In genomic region chr2:9967053-9967775, GRCh38 we compare ENCODE assay signal across 13 cellular contexts. TPM values are rescaled to one million over a fixed set of nuclear protein-coding genes. Genes with fewer than 3 reads are reported as not detected.
A peak's percentile ranks its signal among the peaks of the same experiment; 100 is the strongest.
DNase-seq lines count a peak whose midpoint lies in the region; ATAC-seq and TF ChIP-seq lines count a peak whose summit lies in the region.
"Had no signal": no experiment of that assay in that cellular context is flagged by ENCODE, and none has a peak within 500 bp of the region (broad histone marks: within the 10 kb centered on the region; RNA-seq: fewer than 3 reads in every experiment).

No MANE protein-coding gene starts in this region.

- peaks cover 0 to 15% of the 10 kb centered on the region in 2 experiments for H3K36me3 ChIP-seq in SK-N-SH (replicated peaks in 1 of 2; ENCODE audit: control insufficient read depth in 1 of 2, insufficient read depth in 2 of 2, low read length in 1 of 2)
- H3K36me3 ChIP-seq: ascending aorta had no signal

- H3K4me3 ChIP-seq in NB4 (ENCODE audit: low read depth, low read length), result no peak overlapping the region
- no peak overlapping the region for H3K4me3 ChIP-seq in SK-N-SH (ENCODE audit: low read depth in 2 of 2, low read length in 1 of 2)
- H3K4me3 ChIP-seq: ascending aorta had no signal

- no peaks in the 10 kb centered on the region for H3K9me2 ChIP-seq in SK-N-SH

- ATAC-seq in GM19463 (IDR thresholded peaks at IDR 0.05; ENCODE audit: unreplicated experiment) (peak; percentile 60), esophagus mucosa (peak; percentile 78), HG02571 (IDR thresholded peaks at IDR 0.05; ENCODE audit: unreplicated experiment) (no peak), GM21576 (IDR thresholded peaks at IDR 0.05; ENCODE audit: unreplicated experiment) (no peak)

- CTCF ChIA-PET in SK-N-SH (lab: Yijun Ruan, JAX), result interaction anchor here (0.9 to 7.7 kb wide), 8 partner anchors 10 to 168 kb away, joined by 3 to 107 read pairs (median 4); no protein-coding TSS in a partner anchor

- no peak overlapping the region for H2AFZ ChIP-seq in SK-N-SH (ENCODE audit: low read depth)

- H3K4me2 ChIP-seq in SK-N-SH, result no peak overlapping the region

- no peak for TF ChIP-seq POLR2A in NB4 (IDR thresholded peaks at IDR 0.05; ENCODE audit: extremely low read depth, insufficient read length)

- no peaks in the 10 kb centered on the region for H3K79me2 ChIP-seq in SK-N-SH (ENCODE audit: insufficient read depth)

- no peak overlapping the region for H3K9ac ChIP-seq in SK-N-SH

- TF ChIP-seq RAD21 in SK-N-SH (IDR thresholded peaks at IDR 0.05; ENCODE audit: low read length), result no peak

- TF ChIP-seq EP300 in SK-N-SH (IDR thresholded peaks at IDR 0.05; ENCODE audit: borderline replicate concordance in 1 of 2, low read depth in 1 of 2, low read length in 1 of 2), result no peak

- H3K27me3 ChIP-seq in SK-N-SH (ENCODE audit: insufficient read depth), result no peaks in the 10 kb centered on the region
- H3K27me3 ChIP-seq: ascending aorta had no signal

- H3F3A ChIP-seq in SK-N-SH (replicated peaks; ENCODE audit: insufficient read depth), result no peaks in the 10 kb centered on the region

- peaks cover 0 to 17% of the 10 kb centered on the region in 2 experiments; a peak in 2 of 4 replicates for H3K4me1 ChIP-seq in SK-N-SH (ENCODE audit: control insufficient read depth in 1 of 2, insufficient read depth in 2 of 2, low read depth in 1 of 2, low read length in 1 of 2)
- H3K4me1 ChIP-seq: ascending aorta had no signal

- H4K20me1 ChIP-seq in SK-N-SH (ENCODE audit: insufficient read depth), result no peaks in the 10 kb centered on the region

- H3K27ac ChIP-seq in SK-N-SH (ENCODE audit: low read depth in 2 of 2, low read length in 1 of 2), result no peak overlapping the region; a peak in 1 of 4 replicates
- H3K27ac ChIP-seq: ascending aorta had no signal

- DNase-seq in Daoy (ENCODE audit: low read depth), result peak; percentile 49
- peak; percentile 47 for DNase-seq in NB4 (ENCODE audit: low read depth)
- no peak for DNase-seq in NCI-H1436 treated with DMSO at 0.1 percent for 48 hours (lab: John Stamatoyannopoulos, UW)
- no peak for DNase-seq in SK-N-SH
- DNase-seq: activated CD4-positive, alpha-beta T cell treated with anti-CD3 and anti-CD28 coated beads, Interleukin-2, amount 50 U/mL, for 4 hours; foreskin melanocyte; NCI-H2081 treated with DMSO at 0.1 percent for 48 hours; T-helper 1 cell had no signal

- H3K9me3 ChIP-seq in SK-N-SH, result no peaks in the 10 kb centered on the region
- H3K9me3 ChIP-seq: ascending aorta had no signal

- no peak for TF ChIP-seq CTCF in NB4 (IDR thresholded peaks at IDR 0.05; ENCODE audit: low read depth, low read length)
- no peak for TF ChIP-seq CTCF in SK-N-SH (IDR thresholded peaks at IDR 0.05)

- POLR2A ChIA-PET in SK-N-SH (lab: Yijun Ruan, JAX), result no interaction called here

- WGBS in SK-N-SH (ENCODE audit: low lambda C conversion rate), result 83% methylated on average over 11 of the region's 11 CpGs

TF ChIP-seq in SK-N-SH, 30 proteins besides CTCF, POLR2A, EP300 and RAD21:
- TF ChIP-seq PBX3 (IDR thresholded peaks at IDR 0.05) (no peak), YY1 (IDR thresholded peaks at IDR 0.05; ENCODE audit: low read depth) (no peak), FOSL2 (IDR thresholded peaks at IDR 0.05; ENCODE audit: borderline replicate concordance, low read depth) (no peak), EZH2phosphoT487 (IDR thresholded peaks at IDR 0.05; ENCODE audit: borderline replicate concordance, low read depth) (no peak), RCOR1 (IDR thresholded peaks at IDR 0.05; ENCODE audit: low read length) (no peak), USF2 (IDR thresholded peaks at IDR 0.05; ENCODE audit: borderline replicate concordance, low read depth, low read length) (no peak), GABPA (IDR thresholded peaks at IDR 0.05; ENCODE audit: low read depth) (no peak), JUND (IDR thresholded peaks at IDR 0.05) (no peak), RXRA (IDR thresholded peaks at IDR 0.05; ENCODE audit: borderline replicate concordance, low read depth) (no peak), REST (IDR thresholded peaks at IDR 0.05; ENCODE audit: low read depth, low read length) (no peak), MAX (IDR thresholded peaks at IDR 0.05; ENCODE audit: low read depth) (no peak)

RNA-seq across cellular contexts. Expression of gene GRHL1, which starts 15.7 kb away (rescaled TPM):
- 2.2 TPM in 2 replicates for total RNA-seq in Daoy (2014; rRNA removed; shearing (Covaris generic))
- total RNA-seq in esophagus mucosa, result 123 TPM
- 1.0 and 1.6 TPM in 2 replicates for polyA plus RNA-seq in SK-N-SH (2012; rRNA removed)
- polyA plus RNA-seq in SK-N-SH (2012; cell fraction: cytosol; rRNA removed), result 0.75 and 1.0 TPM in 2 replicates
- 2.5 and 4.3 TPM in 2 replicates for polyA plus RNA-seq in SK-N-SH (2012; cell fraction: nucleus; rRNA removed)

Comparison
In these comparisons a context has a peak if more than half of its experiments do, and no peak if none do; other contexts are left out.
1. DNase-seq: peak in Daoy (single experiment) and NB4 (single experiment); none in NCI-H1436 treated with DMSO at 0.1 percent for 48 hours (single experiment) and SK-N-SH (single experiment).
2. ATAC-seq: peak in GM19463 (single experiment) and esophagus mucosa (single experiment); none in HG02571 (single experiment) and GM21576 (single experiment).
3. RNA of gene GRHL1, which starts 15.7 kb away (total RNA-seq): 123 TPM in esophagus mucosa (single experiment); 2.2 TPM in Daoy; every median in the first group is over 10 times any median in the second.